ENCODE assay signal across 25 cellular contexts in genomic region chr1:10617318-10617717, GRCh38.
"Had no signal": no experiment of that assay in that cellular context is flagged by ENCODE, and none has a peak within 500 bp of the region (broad histone marks: within the 10 kb centered on the region; RNA-seq: fewer than 3 reads in every experiment).

No MANE protein-coding gene starts in this region.

- ATAC-seq: foreskin keratinocyte; gastroesophageal sphincter; left cardiac atrium; left lung; naive thymus-derived CD4-positive, alpha-beta T cell; right lobe of liver; stimulated activated naive B cell treated with anti-CD40 and anti-IgM and Interleukin-4, amounts not matched to agents 10 μg/mL and 1 μg/mL and 100 μg/mL, for 72 hours had no signal

- H3K27me3 Mint-ChIP-seq: naive thymus-derived CD4-positive, alpha-beta T cell; stimulated activated naive B cell treated with anti-CD40 and anti-IgM and Interleukin-4, amounts not matched to agents 10 μg/mL and 1 μg/mL and 100 μg/mL, for 72 hours; stimulated activated naive CD8-positive, alpha-beta T cell treated with anti-CD3 and anti-CD28 coated beads, Interleukin-15, Interleukin-2, amounts not matched to agents 100 ng/mL and 50 ng/mL, for 24 hours had no signal

- H3K4me1 Mint-ChIP-seq: mesothelial cell of epicardium; stimulated activated naive B cell treated with anti-CD40 and anti-IgM and Interleukin-4, amounts not matched to agents 10 μg/mL and 1 μg/mL and 100 μg/mL, for 72 hours had no signal

- H3K4me3 Mint-ChIP-seq: mesothelial cell of epicardium; nephron; stimulated activated naive B cell treated with anti-CD40 and anti-IgM and Interleukin-4, amounts not matched to agents 10 μg/mL and 1 μg/mL and 100 μg/mL, for 72 hours; stimulated activated naive CD8-positive, alpha-beta T cell treated with anti-CD3 and anti-CD28 coated beads, Interleukin-15, Interleukin-2, amounts not matched to agents 100 ng/mL and 50 ng/mL, for 24 hours had no signal

- H3K4me1 ChIP-seq: gastroesophageal sphincter, left lung, lower lobe of right lung, right lobe of liver, upper lobe of left lung had no signal

- H3K9me3 Mint-ChIP-seq: mesothelial cell of epicardium; naive thymus-derived CD4-positive, alpha-beta T cell; nephron; stimulated activated naive B cell treated with anti-CD40 and anti-IgM and Interleukin-4, amounts not matched to agents 10 μg/mL and 1 μg/mL and 100 μg/mL, for 72 hours; stimulated activated naive CD8-positive, alpha-beta T cell treated with anti-CD3 and anti-CD28 coated beads, Interleukin-15, Interleukin-2, amounts not matched to agents 100 ng/mL and 50 ng/mL, for 24 hours had no signal

- H3K27me3 ChIP-seq: esophagus muscularis mucosa, foreskin keratinocyte, gastroesophageal sphincter, heart left ventricle, hepatocyte, left lung, ovary, right lobe of liver, tibial nerve, upper lobe of left lung had no signal

- H3K9me3 ChIP-seq: esophagus muscularis mucosa, gastroesophageal sphincter, heart left ventricle, left lung, lower lobe of right lung, ovary, right lobe of liver, thoracic aorta, tibial nerve, upper lobe of left lung had no signal

- H3K36me3 ChIP-seq: ovary, right lobe of liver, thoracic aorta had no signal

- H2AFZ ChIP-seq: hepatocyte had no signal

- H3K4me3 ChIP-seq: esophagus muscularis mucosa, gastroesophageal sphincter, heart left ventricle, hepatocyte, left lung, lower lobe of right lung, ovary, right lobe of liver, thoracic aorta, tibial nerve, upper lobe of left lung had no signal

- H3K27ac ChIP-seq: esophagus muscularis mucosa, foreskin keratinocyte, gastroesophageal sphincter, heart left ventricle, hepatocyte, left lung, lower lobe of right lung, ovary, right lobe of liver, thoracic aorta, tibial nerve, upper lobe of left lung had no signal

- DNase-seq: cerebellar nuclear complex; effector CD8-positive, alpha-beta T cell; foreskin keratinocyte; left cardiac atrium; left lung; lower lobe of right lung; naive thymus-derived CD4-positive, alpha-beta T cell; occipital lobe; ovary; small intestine; stimulated activated CD4-positive, alpha-beta T cell treated with anti-CD3 and anti-CD28 coated beads, Interleukin-12 subunit alpha, Interleukin-12 subunit beta, amount 100 ng/mL, for 4 hours; stimulated activated CD4-positive, alpha-beta T cell treated with anti-CD3 and anti-CD28 coated beads, Interleukin-1b, Interleukin-23, amount 100 ng/mL, for 48 hours; stimulated activated CD4-positive, alpha-beta T cell treated with anti-CD3 and anti-CD28 coated beads, Interleukin-4, amount 100 ng/mL, for 4 hours; stimulated activated naive B cell treated with anti-CD40 and anti-IgM and Interleukin-4, amounts not matched to agents 10 μg/mL and 1 μg/mL and 100 μg/mL, for 72 hours; upper lobe of left lung had no signal

- H3K4me2 ChIP-seq: hepatocyte had no signal

- H3K27ac Mint-ChIP-seq: mesothelial cell of epicardium; nephron; stimulated activated naive B cell treated with anti-CD40 and anti-IgM and Interleukin-4, amounts not matched to agents 10 μg/mL and 1 μg/mL and 100 μg/mL, for 72 hours; stimulated activated naive CD8-positive, alpha-beta T cell treated with anti-CD3 and anti-CD28 coated beads, Interleukin-15, Interleukin-2, amounts not matched to agents 100 ng/mL and 50 ng/mL, for 24 hours had no signal
